25 cellular contexts compared by ENCODE assay signal in the genomic region with DNA sequence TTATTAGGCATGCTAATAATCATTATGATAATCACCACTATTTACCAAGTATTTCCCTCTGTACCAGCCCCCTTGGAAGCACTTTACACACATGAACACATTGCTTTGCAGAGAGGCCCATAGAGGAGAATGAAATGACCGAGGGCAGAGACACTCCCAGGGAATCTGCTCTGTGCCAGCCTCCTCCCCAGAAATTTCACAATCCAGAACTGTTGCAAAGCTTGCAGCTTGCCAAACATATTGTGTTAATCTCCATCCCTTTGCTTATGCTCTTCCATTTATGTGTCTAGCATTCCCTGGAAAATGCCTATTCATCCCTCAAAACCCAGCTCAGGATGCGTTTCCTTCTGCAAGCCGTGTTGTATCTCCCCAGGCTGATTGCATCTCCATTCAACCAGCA. TPM values are rescaled to one million over a fixed set of nuclear protein-coding genes. Genes with fewer than 3 reads are reported as not detected.
DNase-seq lines count a peak whose midpoint lies in the region; TF ChIP-seq lines count a peak whose summit lies in the region.
"Had no signal": no experiment of that assay in that cellular context is flagged by ENCODE, and none has a peak within 500 bp of the region (broad histone marks: within the 10 kb centered on the region; RNA-seq: fewer than 3 reads in every experiment).

No MANE protein-coding gene starts in this region.

- 82 to 83% methylated on average over 3 of the region's 3 CpGs for WGBS in sigmoid colon, 2 donors

- peaks cover 5% of the 10 kb centered on the region for H3K9me3 Mint-ChIP-seq in activated T-helper 2 cell treated with anti-CD3 and anti-CD28 coated beads, Interferon-gamma antibody, Interleukin-2, Interleukin-4, amounts not matched to agents 10 μg/mL and 5 μg/mL and 100 μg/mL, durations not matched to agents 14 hours and 24 hours and 36 hours

- no peak overlapping the region for H3K27ac Mint-ChIP-seq in activated T-helper 2 cell treated with anti-CD3 and anti-CD28 coated beads, Interferon-gamma antibody, Interleukin-2, Interleukin-4, amounts not matched to agents 10 μg/mL and 5 μg/mL and 100 μg/mL, durations not matched to agents 14 hours and 24 hours and 36 hours
- H3K27ac Mint-ChIP-seq: activated T-cell treated with anti-CD3 and anti-CD28 coated beads, Interleukin-2, amount 50 U/mL, for 72 hours; CD8-positive, alpha-beta T cell; GM23338; naive thymus-derived CD8-positive, alpha-beta T cell had no signal

- H3K27ac ChIP-seq in sigmoid colon = peak overlapping the region in 1 of 4 donors; percentile 25
- H3K27ac ChIP-seq: epithelial cell of prostate, KMS-11, parathyroid adenoma, thyroid gland had no signal

- intact Hi-C loops in sigmoid colon (cut with DNase I) = no loop called here
- intact Hi-C loops in activated T-helper 2 cell treated with anti-CD3 and anti-CD28 coated beads, Interferon-gamma antibody, Interleukin-2, Interleukin-4, amounts not matched to agents 10 μg/mL and 5 μg/mL and 100 μg/mL, durations not matched to agents 14 hours and 24 hours and 36 hours (cut with micrococcal nuclease) = no loop called here

- no peak for TF ChIP-seq POLR2A in sigmoid colon (IDR thresholded peaks at IDR 0.05)

- TF ChIP-seq EP300 in sigmoid colon (IDR thresholded peaks at IDR 0.05) = no peak

- DNase-seq in EH (ENCODE audit: low read depth) = peak; percentile 45
- DNase-seq in RPMI7951 (ENCODE audit: low read depth) = peak; percentile 8
- peak; percentile 22 to 64 for DNase-seq in foreskin fibroblast
- peak; percentile 71 for DNase-seq in sigmoid colon
- no peak for DNase-seq in H7
- no peak for DNase-seq in activated T-helper 2 cell treated with anti-CD3 and anti-CD28 coated beads, Interferon-gamma antibody, Interleukin-2, Interleukin-4, amounts not matched to agents 10 μg/mL and 5 μg/mL and 100 μg/mL, durations not matched to agents 14 hours and 24 hours and 36 hours (ENCODE audit: low spot score)
- DNase-seq in DMS114 treated with DMSO at 0.1 percent for 48 hours (lab: John Stamatoyannopoulos, UW; ENCODE audit: unreplicated experiment) = no peak
- no peak for DNase-seq in RKO (ENCODE audit: low spot score)
- DNase-seq: activated naive CD4-positive, alpha-beta T cell treated with anti-CD3 and anti-CD28 coated beads, Interleukin-2, amount 50 U/mL, for 16 hours; activated T-cell treated with anti-CD3 and anti-CD28 coated beads, Interleukin-2, amount 50 U/mL, for 72 hours; AML-193; CD8-positive, alpha-beta T cell; naive thymus-derived CD8-positive, alpha-beta T cell; NCI-H187; NCI-H345; NCI-H82; OCI-M1; SHP77 treated with DMSO at 0.1 percent for 48 hours; stimulated activated CD4-positive, alpha-beta T cell treated with anti-CD3 and anti-CD28 coated beads, Interleukin-1b, Interleukin-23, amount 100 ng/mL, for 48 hours; thyroid gland had no signal

- no peaks in the 10 kb centered on the region for H3K36me3 Mint-ChIP-seq in activated T-helper 2 cell treated with anti-CD3 and anti-CD28 coated beads, Interferon-gamma antibody, Interleukin-2, Interleukin-4, amounts not matched to agents 10 μg/mL and 5 μg/mL and 100 μg/mL, durations not matched to agents 14 hours and 24 hours and 36 hours (ENCODE audit: low read depth)
- H3K36me3 Mint-ChIP-seq: CD8-positive, alpha-beta T cell had no signal

- H3K4me1 ChIP-seq in sigmoid colon = peaks cover 0 to 10% (median 0%) of the 10 kb centered on the region in 4 donors
- H3K4me1 ChIP-seq: ascending aorta, parathyroid adenoma, thyroid gland had no signal

- H3K4me3 Mint-ChIP-seq in activated T-helper 2 cell treated with anti-CD3 and anti-CD28 coated beads, Interferon-gamma antibody, Interleukin-2, Interleukin-4, amounts not matched to agents 10 μg/mL and 5 μg/mL and 100 μg/mL, durations not matched to agents 14 hours and 24 hours and 36 hours (ENCODE audit: low read depth) = no peak overlapping the region
- H3K4me3 Mint-ChIP-seq: activated T-cell treated with anti-CD3 and anti-CD28 coated beads, Interleukin-2, amount 50 U/mL, for 72 hours; CD8-positive, alpha-beta T cell; GM23338; naive thymus-derived CD8-positive, alpha-beta T cell had no signal

- no peaks in the 10 kb centered on the region for H3K4me1 Mint-ChIP-seq in activated T-helper 2 cell treated with anti-CD3 and anti-CD28 coated beads, Interferon-gamma antibody, Interleukin-2, Interleukin-4, amounts not matched to agents 10 μg/mL and 5 μg/mL and 100 μg/mL, durations not matched to agents 14 hours and 24 hours and 36 hours (ENCODE audit: low read depth)
- H3K4me1 Mint-ChIP-seq: GM23338; naive thymus-derived CD8-positive, alpha-beta T cell had no signal

- H3K4me3 ChIP-seq in foreskin fibroblast (ENCODE audit: low read depth in 1 of 2, low read length in 2 of 2) (no peak overlapping the region), sigmoid colon (no peak overlapping the region), H7 (ENCODE audit: insufficient read depth, low read depth, low read length) (no peak overlapping the region)
- H3K4me3 ChIP-seq: ascending aorta, GM23338, thyroid gland had no signal

- no peaks in the 10 kb centered on the region for H3K36me3 ChIP-seq in sigmoid colon
- H3K36me3 ChIP-seq in H7 (replicated peaks; ENCODE audit: control insufficient read depth, insufficient read depth, low read length) = no peaks in the 10 kb centered on the region
- H3K36me3 ChIP-seq: ascending aorta, thyroid gland had no signal

- H3K27me3 Mint-ChIP-seq in activated T-helper 2 cell treated with anti-CD3 and anti-CD28 coated beads, Interferon-gamma antibody, Interleukin-2, Interleukin-4, amounts not matched to agents 10 μg/mL and 5 μg/mL and 100 μg/mL, durations not matched to agents 14 hours and 24 hours and 36 hours (ENCODE audit: low read depth) = no peaks in the 10 kb centered on the region

- TF ChIP-seq CTCF in foreskin fibroblast (IDR thresholded peaks at IDR 0.05; ENCODE audit: low read depth, low read length) (no peak), sigmoid colon (IDR thresholded peaks at IDR 0.05) (no peak)

- H3K27me3 ChIP-seq in sigmoid colon (no peaks in the 10 kb centered on the region), H7 (ENCODE audit: control insufficient read depth, insufficient read depth, low read length) (no peaks in the 10 kb centered on the region)
- H3K27me3 ChIP-seq: ascending aorta, thyroid gland had no signal

- peaks cover 0 to 6% (median 0%) of the 10 kb centered on the region in 4 donors for H3K9me3 ChIP-seq in sigmoid colon
- H3K9me3 ChIP-seq: ascending aorta, thyroid gland had no signal

RNA-seq across cellular contexts. Expression of gene CYTL1, which starts 37.8 kb away (rescaled TPM):
- 24.4 and 24.6 TPM in 2 replicates for total RNA-seq in RPMI7951 (2014; rRNA removed; shearing (Covaris generic))
- total RNA-seq in sigmoid colon = 1 to 10 TPM; 1.1 to 3.6 (median 1.7) TPM
- under 1 TPM in 1 of 3 donors, not detected in 2; 0.54 TPM for polyA plus RNA-seq in sigmoid colon
- total RNA-seq in H7 (2014; rRNA removed; shearing (Covaris generic)) = 1.5 and 3.5 TPM in 2 replicates
- not detected in 2 replicates for total RNA-seq in activated T-helper 2 cell treated with anti-CD3 and anti-CD28 coated beads, Interferon-gamma antibody, Interleukin-2, Interleukin-4, amounts not matched to agents 10 μg/mL and 5 μg/mL and 100 μg/mL, durations not matched to agents 14 hours and 24 hours and 36 hours
- total RNA-seq: activated T-cell treated with anti-CD3 and anti-CD28 coated beads, Interleukin-2, amount 50 U/mL, for 72 hours; CD8-positive, alpha-beta T cell; naive thymus-derived CD8-positive, alpha-beta T cell had no signal
- polyA plus RNA-seq: naive thymus-derived CD8-positive, alpha-beta T cell had no signal

Comparison
In these comparisons a context has a peak if more than half of its experiments do, and no peak if none do; other contexts are left out.
1. DNase-seq: peak in EH (single experiment), RPMI7951 (single experiment), foreskin fibroblast (2 of 2) and sigmoid colon (single experiment); none in H7 (single experiment), activated T-helper 2 cell treated with anti-CD3 and anti-CD28 coated beads, Interferon-gamma antibody, Interleukin-2, Interleukin-4, amounts not matched to agents 10 μg/mL and 5 μg/mL and 100 μg/mL, durations not matched to agents 14 hours and 24 hours and 36 hours (single experiment), DMS114 treated with DMSO at 0.1 percent for 48 hours (single experiment) and RKO (single experiment).